In the genomic region with DNA sequence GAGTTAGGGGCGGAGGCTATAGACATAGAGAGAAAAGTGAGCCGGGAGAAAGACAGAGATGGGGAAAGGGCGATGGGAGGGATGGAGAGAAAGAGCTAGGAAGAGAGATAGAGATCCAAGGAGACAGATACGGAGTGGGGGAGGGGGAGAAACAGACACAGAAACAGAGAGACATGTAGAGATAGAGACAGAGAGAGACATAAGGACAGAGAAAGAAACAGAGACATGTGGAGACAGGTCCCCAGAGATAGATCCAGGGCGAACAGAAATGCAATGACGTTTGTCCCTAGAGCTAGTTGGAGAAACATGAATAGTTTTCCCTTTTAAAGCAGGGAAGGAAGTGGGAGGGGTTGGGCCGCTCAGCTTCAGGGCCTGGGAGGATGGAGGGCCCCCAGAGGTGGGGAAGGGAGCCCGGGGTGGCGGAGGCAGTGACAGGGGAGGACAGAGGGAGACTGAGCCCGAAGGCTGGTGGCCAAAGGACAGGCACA, we compare ENCODE assay signal across 11 cellular contexts. TPM values are rescaled to one million over a fixed set of nuclear protein-coding genes. Genes with fewer than 3 reads are reported as not detected.
DNase-seq lines count a peak whose midpoint lies in the region; ATAC-seq and TF ChIP-seq lines count a peak whose summit lies in the region.
"Had no signal": no experiment of that assay in that cellular context is flagged by ENCODE, and none has a peak within 500 bp of the region (broad histone marks: within the 10 kb centered on the region; RNA-seq: fewer than 3 reads in every experiment).

No MANE protein-coding gene starts in this region.

- no peaks in the 10 kb centered on the region for H4K20me1 ChIP-seq in neural cell (ENCODE audit: insufficient read depth)

- no peaks in the 10 kb centered on the region for H3K79me2 ChIP-seq in neural cell (replicated peaks; ENCODE audit: insufficient read depth, low read length)

- POLR2A ChIA-PET in activated CD4-positive, alpha-beta T cell treated with anti-CD3 and anti-CD28 coated beads, Interleukin-2, amount 10 ng/mL, durations not matched to agents 7 days and 5 days (lab: Charles Lee): no interaction called here

- TF ChIP-seq EP300 in neural cell (conservative IDR thresholded peaks at IDR 0.05; ENCODE audit: poor library complexity, severe bottlenecking): no peak

- H3K27ac Mint-ChIP-seq in activated CD4-positive, alpha-beta T cell treated with anti-CD3 and anti-CD28 coated beads, Interleukin-2, amount 10 ng/mL, durations not matched to agents 7 days and 5 days: peak overlapping the region; percentile 42

- H3K4me1 ChIP-seq in foreskin keratinocyte (peaks cover 7% of the 10 kb centered on the region), aorta (ENCODE audit: control insufficient read depth in 1 of 2, insufficient read depth in 2 of 2, low read length in 2 of 2) (peaks cover 3% of the 10 kb centered on the region in 2 donors)

- H2AFZ ChIP-seq in neural cell (ENCODE audit: low read depth, low read length): peak overlapping the region; percentile 56

- no peak for TF ChIP-seq CTCF in foreskin keratinocyte (conservative IDR thresholded peaks at IDR 0.05)
- TF ChIP-seq CTCF in neural cell (IDR thresholded peaks at IDR 0.05; ENCODE audit: poor library complexity, severe bottlenecking): no peak

- H3K27ac ChIP-seq in foreskin keratinocyte (peak overlapping the region; percentile 38), neural cell (ENCODE audit: low read length) (no peak overlapping the region), aorta (ENCODE audit: low read depth in 1 of 2, low read length in 2 of 2) (peak overlapping the region; percentile 96 to 99)
- H3K27ac ChIP-seq: VCaP had no signal

- no peak overlapping the region for H3K4me3 Mint-ChIP-seq in activated CD4-positive, alpha-beta T cell treated with anti-CD3 and anti-CD28 coated beads, Interleukin-2, amount 10 ng/mL, durations not matched to agents 7 days and 5 days

- CTCF ChIA-PET in activated CD4-positive, alpha-beta T cell treated with anti-CD3 and anti-CD28 coated beads, Interleukin-2, amount 10 ng/mL, durations not matched to agents 7 days and 5 days (lab: Charles Lee): interaction anchor here (0.9 to 1.4 kb wide), 3 partner anchors 17 to 136 kb away, joined by 3 to 8 read pairs (median 3); partner anchors contain the start of gene GGN

- H3K9me3 Mint-ChIP-seq in activated CD4-positive, alpha-beta T cell treated with anti-CD3 and anti-CD28 coated beads, Interleukin-2, amount 10 ng/mL, durations not matched to agents 7 days and 5 days: no peaks in the 10 kb centered on the region

- no peak for DNase-seq in activated CD4-positive, alpha-beta T cell treated with anti-CD3 and anti-CD28 coated beads, Interleukin-2, amount 10 ng/mL, durations not matched to agents 7 days and 5 days
- no peak for DNase-seq in activated CD4-positive, alpha-beta T cell treated with anti-CD3 and anti-CD28 coated beads, Interleukin-2, amount 50 U/mL, for 1 hour
- DNase-seq in foreskin keratinocyte: peak; percentile 80 to 88
- DNase-seq in aorta: peak; percentile 80 to 90
- DNase-seq in posterior vena cava (ENCODE audit: low spot score): no peak
- DNase-seq: NCI-H1930 had no signal

- H3K9ac ChIP-seq in neural cell (ENCODE audit: low read length): no peak overlapping the region

- H3K9me3 ChIP-seq in neural cell (ENCODE audit: low read length) (no peaks in the 10 kb centered on the region), aorta (ENCODE audit: control insufficient read depth, low read length) (no peaks in the 10 kb centered on the region)

- intact Hi-C loops in aorta (cut with DNase I) (loop anchor here (5.0 to 10.0 kb wide), 2 partner anchors 136 to 1153 kb away; partner anchors contain the start of genes ZFP36 (in 2 of the 2), GGN (in 1 of the 2) and SPRED3 (in 1 of the 2)), posterior vena cava (cut with DNase I) (loop anchor here in 1 of 2 donors (5.0 kb wide), 1 partner anchor 71 kb away; no protein-coding TSS in a partner anchor)

- ATAC-seq in foreskin keratinocyte (no peak), aorta (ENCODE audit: low FRiP score) (peak; percentile 59), HG03196 (IDR thresholded peaks at IDR 0.05; ENCODE audit: unreplicated experiment) (no peak), GM18867 (IDR thresholded peaks at IDR 0.05; ENCODE audit: unreplicated experiment) (no peak)

- peaks cover 8% of the 10 kb centered on the region for H3K4me1 Mint-ChIP-seq in activated CD4-positive, alpha-beta T cell treated with anti-CD3 and anti-CD28 coated beads, Interleukin-2, amount 10 ng/mL, durations not matched to agents 7 days and 5 days

- WGBS in aorta, 2 donors: 0 to 3% methylated on average over 10 of the region's 10 CpGs

- H3K27me3 Mint-ChIP-seq in activated CD4-positive, alpha-beta T cell treated with anti-CD3 and anti-CD28 coated beads, Interleukin-2, amount 10 ng/mL, durations not matched to agents 7 days and 5 days: peaks cover 14% of the 10 kb centered on the region

- no peaks in the 10 kb centered on the region for H3K36me3 Mint-ChIP-seq in activated CD4-positive, alpha-beta T cell treated with anti-CD3 and anti-CD28 coated beads, Interleukin-2, amount 10 ng/mL, durations not matched to agents 7 days and 5 days (ENCODE audit: low read depth)

- H3F3A ChIP-seq in neural cell (ENCODE audit: insufficient read depth, low read length, poor library complexity, severe bottlenecking): no peaks in the 10 kb centered on the region

- H3K27me3 ChIP-seq in foreskin keratinocyte (no peaks in the 10 kb centered on the region), neural cell (ENCODE audit: insufficient read depth, low read depth, low read length) (peaks cover 14% of the 10 kb centered on the region), aorta (ENCODE audit: control insufficient read depth in 1 of 2, insufficient read depth in 2 of 2, low read length in 1 of 2) (no peaks in the 10 kb centered on the region)

- no peak overlapping the region for H3K4me2 ChIP-seq in neural cell (ENCODE audit: low read length)

- H3K36me3 ChIP-seq in neural cell (ENCODE audit: insufficient read depth, low read length) (no peaks in the 10 kb centered on the region), aorta (ENCODE audit: control insufficient read depth in 1 of 2, insufficient read depth in 2 of 2, low read length in 1 of 2) (no peaks in the 10 kb centered on the region)

- H3K4me3 ChIP-seq in neural cell (ENCODE audit: low read length): no peak overlapping the region
- H3K4me3 ChIP-seq in aorta (ENCODE audit: low read length in 2 of 2): peak overlapping the region; percentile 39 to 53

- no peaks in the 10 kb centered on the region for H3K9me2 ChIP-seq in neural cell (ENCODE audit: insufficient read depth, low read length)

- TF ChIP-seq RAD21 in neural cell (conservative IDR thresholded peaks at IDR 0.05): no peak

TF ChIP-seq in neural cell, 6 proteins besides CTCF, POLR2A, EP300 and RAD21 (continues in another document):
- TF ChIP-seq SMC3 (conservative IDR thresholded peaks at IDR 0.05; ENCODE audit: poor library complexity) (no peak), POLR2AphosphoS5 (IDR thresholded peaks at IDR 0.05) (no peak), EZH2 (IDR thresholded peaks at IDR 0.05; ENCODE audit: borderline replicate concordance, insufficient read depth, low read length, poor library complexity, severe bottlenecking) (no peak), MXI1 (conservative IDR thresholded peaks at IDR 0.05; ENCODE audit: poor library complexity, severe bottlenecking) (no peak), TAF1 (IDR thresholded peaks at IDR 0.05; ENCODE audit: low read depth) (no peak)

RNA-seq across cellular contexts. Expression of gene PPP1R14A, which starts 4.6 kb away (rescaled TPM):
- not detected for total RNA-seq in activated CD4-positive, alpha-beta T cell treated with anti-CD3 and anti-CD28 coated beads, Interleukin-2, amount 10 ng/mL, durations not matched to agents 7 days and 5 days
- total RNA-seq in foreskin keratinocyte: 2.3 and 4.2 TPM in 2 replicates
- 15.0 and 18.4 TPM in 2 replicates for polyA plus RNA-seq in foreskin keratinocyte
- not detected in 2 replicates for polyA plus RNA-seq in neural cell
- polyA minus RNA-seq in neural cell: not detected in 2 replicates
- total RNA-seq in aorta: 100 to 1,000 TPM; 306 to 783 TPM
- polyA plus RNA-seq in aorta: 1,000 to 10,000 TPM; 1,120 to 1,551 TPM
- 100 to 1,000 TPM; 314 to 462 TPM for total RNA-seq in posterior vena cava

RNA-seq across cellular contexts. Expression of gene SPINT2, which starts 12.8 kb away (rescaled TPM):
- total RNA-seq in activated CD4-positive, alpha-beta T cell treated with anti-CD3 and anti-CD28 coated beads, Interleukin-2, amount 10 ng/mL, durations not matched to agents 7 days and 5 days: 1 to 10 TPM; 8.9 to 9.3 TPM
- 419 and 453 TPM in 2 replicates for total RNA-seq in foreskin keratinocyte
- 616 and 683 TPM in 2 replicates for polyA plus RNA-seq in foreskin keratinocyte
- 236 and 378 TPM in 2 replicates for polyA plus RNA-seq in neural cell
- 121 and 122 TPM in 2 replicates for polyA minus RNA-seq in neural cell
- total RNA-seq in aorta: 100 to 1,000 TPM; 146 to 155 TPM
- polyA plus RNA-seq in aorta: 100 to 1,000 TPM; 238 to 292 TPM
- 10 to 100 TPM; 25.1 to 39.7 TPM for total RNA-seq in posterior vena cava

RNA-seq across cellular contexts. Expression of gene DPF1, which starts 27.6 kb away (rescaled TPM):
- total RNA-seq in activated CD4-positive, alpha-beta T cell treated with anti-CD3 and anti-CD28 coated beads, Interleukin-2, amount 10 ng/mL, durations not matched to agents 7 days and 5 days: under 1 TPM; 0.12 to 0.20 TPM
- total RNA-seq in foreskin keratinocyte (3.3 and 3.8 TPM in 2 replicates), aorta (1 to 10 TPM; 1.3 to 2.1 TPM), posterior vena cava (under 1 TPM; 0.14 to 0.65 TPM)
- polyA plus RNA-seq in foreskin keratinocyte (3.4 and 4.2 TPM in 2 replicates), neural cell (118 and 132 TPM in 2 replicates), aorta (under 1 TPM in 1 of 2 donors, not detected in 1; 0.72 TPM)
- 48.9 and 54.5 TPM in 2 replicates for polyA minus RNA-seq in neural cell

RNA-seq across cellular contexts. Expression of gene C19orf33, which starts 52.4 kb away (rescaled TPM):
- total RNA-seq in activated CD4-positive, alpha-beta T cell treated with anti-CD3 and anti-CD28 coated beads, Interleukin-2, amount 10 ng/mL, durations not matched to agents 7 days and 5 days: not detected
- total RNA-seq in foreskin keratinocyte: 513 and 634 TPM in 2 replicates
- 1,054 and 1,152 TPM in 2 replicates for polyA plus RNA-seq in foreskin keratinocyte
- not detected in 2 replicates for polyA plus RNA-seq in neural cell
- not detected in 2 replicates for polyA minus RNA-seq in neural cell
- 1 to 10 TPM; 2.0 to 2.2 TPM for total RNA-seq in aorta
- polyA plus RNA-seq in aorta: 100 to 1,000 TPM in 1 of 2 donors, 10 to 100 TPM in 1; 22.7 to 259 TPM
- total RNA-seq in posterior vena cava: 1 to 10 TPM; 1.1 to 1.2 TPM
- total RNA-seq: occipital lobe had no signal

Comparison
In these comparisons a context has a peak if more than half of its experiments do, and no peak if none do; other contexts are left out.
1. DNase-seq: peak in foreskin keratinocyte (2 of 2) and aorta (2 of 2); none in activated CD4-positive, alpha-beta T cell treated with anti-CD3 and anti-CD28 coated beads, Interleukin-2, amount 10 ng/mL, durations not matched to agents 7 days and 5 days (single experiment), activated CD4-positive, alpha-beta T cell treated with anti-CD3 and anti-CD28 coated beads, Interleukin-2, amount 50 U/mL, for 1 hour (single experiment) and posterior vena cava (single experiment).
2. RNA of gene PPP1R14A, which starts 4.6 kb away (total RNA-seq): 306 to 783 TPM in aorta and 314 to 462 TPM in posterior vena cava; 2.3 to 4.2 TPM in foreskin keratinocyte and not detected in activated CD4-positive, alpha-beta T cell treated with anti-CD3 and anti-CD28 coated beads, Interleukin-2, amount 10 ng/mL, durations not matched to agents 7 days and 5 days; every median in the first group is over 10 times any median in the second.